ENCODE assay signal across 10 cellular contexts in genomic region chr10:122154733-122155366, GRCh38.
DNase-seq lines count a peak whose midpoint lies in the region; ATAC-seq, FAIRE-seq and TF ChIP-seq lines count a peak whose summit lies in the region.
"Had no signal": no experiment of that assay in that cellular context is flagged by ENCODE, and none has a peak within 500 bp of the region (broad histone marks: within the 10 kb centered on the region; RNA-seq: fewer than 3 reads in every experiment).

No MANE protein-coding gene starts in this region.

- H3K4me1 ChIP-seq in HUES64 (ENCODE audit: insufficient read depth, low read length) (peaks cover 10% of the 10 kb centered on the region), stomach (peaks cover 12 to 51% (median 21%) of the 10 kb centered on the region in 4 donors)

- intact Hi-C loops in stomach (cut with DNase I; ENCODE audit: low total_unique reads), result no loop called here

- no peak overlapping the region for H3K9ac ChIP-seq in HUES64 (ENCODE audit: low read depth, low read length)

- 69% methylated on average over 20 of the region's 21 CpGs for WGBS in HUES64
- WGBS in stomach, 5 donors, result 22 to 47% (median 32%) methylated on average over 20 to 21 of the region's 21 CpGs

- peak; percentile 33 for DNase-seq in bronchial epithelial cell (ENCODE audit: low read depth)
- DNase-seq in stomach, result no peak
- no peak for DNase-seq in AML-193 (lab: John Stamatoyannopoulos, UW)
- DNase-seq in GM10266 (ENCODE audit: extremely low spot score), result no peak
- DNase-seq: activated naive CD4-positive, alpha-beta T cell treated with anti-CD3 and anti-CD28 coated beads for 36 hours had no signal

- TF ChIP-seq POLR2A in stomach (IDR thresholded peaks at IDR 0.05), result no peak

- no peak for ATAC-seq in GM18498 (IDR thresholded peaks at IDR 0.05; ENCODE audit: unreplicated experiment)
- ATAC-seq in HG03571 (IDR thresholded peaks at IDR 0.05; ENCODE audit: unreplicated experiment), result no peak
- ATAC-seq: Panc1 had no signal

- H3K4me3 ChIP-seq in HUES64 (ENCODE audit: low read length), result no peak overlapping the region
- H3K4me3 ChIP-seq in bronchial epithelial cell (ENCODE audit: low read depth, low read length), result no peak overlapping the region
- peak overlapping the region in 1 of 4 donors; percentile 13 for H3K4me3 ChIP-seq in stomach

- H3K9me3 ChIP-seq in HUES64 (ENCODE audit: insufficient read depth, low read depth, low read length) (no peaks in the 10 kb centered on the region), stomach (no peaks in the 10 kb centered on the region)

- no peak for TF ChIP-seq EP300 in stomach (IDR thresholded peaks at IDR 0.05)

- FAIRE-seq in bronchial epithelial cell (lab: Jason Lieb, UNC) (no peak), islet of Langerhans (lab: Jason Lieb, UNC) (peak; percentile 43)

- H3K36me3 ChIP-seq in HUES64 (ENCODE audit: insufficient read depth, low read length), result no peaks in the 10 kb centered on the region
- peaks cover 6% of the 10 kb centered on the region for H3K36me3 ChIP-seq in bronchial epithelial cell (ENCODE audit: control insufficient read depth, insufficient read depth, low read length)
- H3K36me3 ChIP-seq in stomach, result peaks cover 0 to 14% (median 4%) of the 10 kb centered on the region in 4 donors

- H3K27me3 ChIP-seq in HUES64 (ENCODE audit: insufficient read depth, low read length) (no peaks in the 10 kb centered on the region), bronchial epithelial cell (ENCODE audit: control insufficient read depth, insufficient read depth, low read length) (no peaks in the 10 kb centered on the region), stomach (no peaks in the 10 kb centered on the region)

- H3K27ac ChIP-seq in HUES64 (ENCODE audit: low read depth, low read length) (0 out of 2 replicates have a peak overlapping the region, but pooled peaks have one; percentile 44), stomach (peak overlapping the region in 4 of 5 donors; percentile 13 to 88 (median 64))

- TF ChIP-seq CTCF in bronchial epithelial cell (IDR thresholded peaks at IDR 0.05; ENCODE audit: insufficient read depth, low read length, severe bottlenecking) (no peak), stomach (IDR thresholded peaks at IDR 0.05) (no peak), GM10266 (IDR thresholded peaks at IDR 0.05; ENCODE audit: control insufficient read depth, insufficient read depth, low read depth, missing control alignments) (no peak)
